31 cellular contexts compared by ENCODE assay signal in genomic region chrX:12865359-12865758, GRCh38. TPM values are rescaled to one million over a fixed set of nuclear protein-coding genes. Genes with fewer than 3 reads are reported as not detected.
A peak's percentile ranks its signal among the peaks of the same experiment; 100 is the strongest.
DNase-seq lines count a peak whose midpoint lies in the region; ATAC-seq and TF ChIP-seq lines count a peak whose summit lies in the region.
"Had no signal": no experiment of that assay in that cellular context is flagged by ENCODE, and none has a peak within 500 bp of the region (broad histone marks: within the 10 kb centered on the region; RNA-seq: fewer than 3 reads in every experiment).

No MANE protein-coding gene starts in this region.

- no peaks in the 10 kb centered on the region for H3K27me3 ChIP-seq in BE2C
- H3K27me3 ChIP-seq: SJSA1, suprapubic skin had no signal

- no peak overlapping the region for H3K4me3 ChIP-seq in BE2C (ENCODE audit: low read depth, low read length)
- H3K4me3 ChIP-seq: HAP-1, PC-9, SJSA1, suprapubic skin had no signal

- ATAC-seq in activated CD8-positive, alpha-beta memory T cell treated with anti-CD3 and anti-CD28 coated beads, Interleukin-2, amount 10 ng/mL, durations not matched to agents 7 days and 5 days, result no peak
- ATAC-seq: activated CD8-positive, alpha-beta T cell treated with anti-CD3 and anti-CD28 coated beads for 36 hours had no signal

- H3K9me3 ChIP-seq in BE2C, result no peaks in the 10 kb centered on the region
- H3K9me3 ChIP-seq: HAP-1, SJSA1, suprapubic skin had no signal

- TF ChIP-seq CTCF in BE2C (IDR thresholded peaks at IDR 0.05; ENCODE audit: low read depth, low read length) (0 out of 2 replicates have a peak, but pooled peaks have one; percentile 6), type B pancreatic cell (conservative IDR thresholded peaks at IDR 0.05) (no peak)

- no peaks in the 10 kb centered on the region for H3K36me3 Mint-ChIP-seq in type B pancreatic cell
- H3K36me3 Mint-ChIP-seq in activated CD8-positive, alpha-beta memory T cell treated with anti-CD3 and anti-CD28 coated beads, Interleukin-2, amount 10 ng/mL, durations not matched to agents 7 days and 5 days, result no peaks in the 10 kb centered on the region

- DNase-seq in BE2C (peak; percentile 15), Kasumi-1 (lab: John Stamatoyannopoulos, UW) (peak; percentile 44 to 50), SK-N-DZ (ENCODE audit: low spot score) (peak; percentile 38), globus pallidus (ENCODE audit: low spot score) (peak; percentile 7), EL (no peak), type B pancreatic cell (ENCODE audit: extremely low spot score, unreplicated experiment) (no peak), NCI-H2196 treated with DMSO at 0.1 percent for 48 hours (lab: John Stamatoyannopoulos, UW; ENCODE audit: unreplicated experiment) (no peak)
- DNase-seq in activated CD8-positive, alpha-beta memory T cell treated with anti-CD3 and anti-CD28 coated beads, Interleukin-2, amount 10 ng/mL, durations not matched to agents 7 days and 5 days, result no peak
- DNase-seq: activated CD4-positive, CD25-positive, alpha-beta regulatory T cell; activated CD8-positive, alpha-beta T cell treated with anti-CD3 and anti-CD28 coated beads for 36 hours; activated T-cell treated with anti-CD3 and anti-CD28 coated beads, Interleukin-2, amount 50 U/mL, for 1 hour; anterior cingulate cortex; caudate nucleus; CD4-positive, alpha-beta T cell; DMS153; foreskin fibroblast; GDM1; hypothalamus; KG1; mesenchymal stem cell; naive B cell; NCI-H1436; NCI-H2171; NCI-H526; PC-9 had no signal

- no peaks in the 10 kb centered on the region for H3K4me1 ChIP-seq in BE2C
- H3K4me1 ChIP-seq: HAP-1, SJSA1, suprapubic skin had no signal

- no peaks in the 10 kb centered on the region for H3K36me3 ChIP-seq in BE2C
- H3K36me3 ChIP-seq: HAP-1, SJSA1, suprapubic skin had no signal

- H3K4me3 Mint-ChIP-seq in type B pancreatic cell, result no peak overlapping the region
- H3K4me3 Mint-ChIP-seq in activated CD8-positive, alpha-beta memory T cell treated with anti-CD3 and anti-CD28 coated beads, Interleukin-2, amount 10 ng/mL, durations not matched to agents 7 days and 5 days, result no peak overlapping the region
- H3K4me3 Mint-ChIP-seq: activated CD8-positive, alpha-beta T cell treated with anti-CD3 and anti-CD28 coated beads for 36 hours; CD4-positive, alpha-beta T cell; T-helper 2 cell treated with Interferon-gamma antibody and Interleukin-4, amounts not matched to agents 5 μg/mL and 100 μg/mL, for 36 hours had no signal

- no peak overlapping the region for H3K27ac Mint-ChIP-seq in type B pancreatic cell
- H3K27ac Mint-ChIP-seq in activated CD8-positive, alpha-beta memory T cell treated with anti-CD3 and anti-CD28 coated beads, Interleukin-2, amount 10 ng/mL, durations not matched to agents 7 days and 5 days, result no peak overlapping the region
- H3K27ac Mint-ChIP-seq: activated CD8-positive, alpha-beta T cell treated with anti-CD3 and anti-CD28 coated beads for 36 hours; CD4-positive, alpha-beta T cell; T-helper 2 cell treated with Interferon-gamma antibody and Interleukin-4, amounts not matched to agents 5 μg/mL and 100 μg/mL, for 36 hours had no signal

- H3K27me3 Mint-ChIP-seq in type B pancreatic cell, result no peaks in the 10 kb centered on the region
- no peaks in the 10 kb centered on the region for H3K27me3 Mint-ChIP-seq in activated CD8-positive, alpha-beta memory T cell treated with anti-CD3 and anti-CD28 coated beads, Interleukin-2, amount 10 ng/mL, durations not matched to agents 7 days and 5 days
- H3K27me3 Mint-ChIP-seq: activated CD8-positive, alpha-beta T cell treated with anti-CD3 and anti-CD28 coated beads for 36 hours; CD4-positive, alpha-beta T cell; naive B cell had no signal

- H3K9me3 Mint-ChIP-seq in type B pancreatic cell, result peaks cover 4% of the 10 kb centered on the region
- no peaks in the 10 kb centered on the region for H3K9me3 Mint-ChIP-seq in activated CD8-positive, alpha-beta memory T cell treated with anti-CD3 and anti-CD28 coated beads, Interleukin-2, amount 10 ng/mL, durations not matched to agents 7 days and 5 days (ENCODE audit: low read depth)
- H3K9me3 Mint-ChIP-seq: activated CD8-positive, alpha-beta T cell treated with anti-CD3 and anti-CD28 coated beads for 36 hours; CD4-positive, alpha-beta T cell; T-helper 2 cell treated with Interferon-gamma antibody and Interleukin-4, amounts not matched to agents 5 μg/mL and 100 μg/mL, for 36 hours had no signal

- CTCF ChIA-PET in activated CD8-positive, alpha-beta memory T cell treated with anti-CD3 and anti-CD28 coated beads, Interleukin-2, amount 10 ng/mL, durations not matched to agents 7 days and 5 days (lab: Charles Lee), result no interaction called here

- no peaks in the 10 kb centered on the region for H3K4me1 Mint-ChIP-seq in type B pancreatic cell (ENCODE audit: unreplicated experiment)
- H3K4me1 Mint-ChIP-seq in activated CD8-positive, alpha-beta memory T cell treated with anti-CD3 and anti-CD28 coated beads, Interleukin-2, amount 10 ng/mL, durations not matched to agents 7 days and 5 days, result peaks cover 2% of the 10 kb centered on the region

RNA-seq across cellular contexts. Expression of gene TLR7, which starts 1.5 kb away (rescaled TPM):
- polyA plus RNA-seq in BE2C (2012; ENCODE audit: insufficient read depth, insufficient read length, low read depth), result 0.17 TPM
- not detected in 2 replicates for polyA plus RNA-seq in SK-N-DZ (2014; cell fraction: cytosol; rRNA removed)
- polyA plus RNA-seq in SK-N-DZ (2014; cell fraction: nucleus; rRNA removed), result not detected in 2 replicates
- 0.05 TPM in 1 of 2 replicates, not detected in the other for total RNA-seq in type B pancreatic cell (ENCODE audit: low replicate concordance)
- under 1 TPM in 1 of 2 experiments, not detected in 1; 0.09 TPM for total RNA-seq in activated CD8-positive, alpha-beta memory T cell treated with anti-CD3 and anti-CD28 coated beads, Interleukin-2, amount 10 ng/mL, durations not matched to agents 7 days and 5 days
- total RNA-seq: dermis microvascular lymphatic vessel endothelial cell, PC-9 had no signal
- polyA plus RNA-seq: keratinocyte had no signal

RNA-seq across cellular contexts. Expression of gene TLR8, which starts 41.1 kb away (rescaled TPM):
- not detected for polyA plus RNA-seq in BE2C (2012; ENCODE audit: insufficient read depth, insufficient read length, low read depth)
- polyA plus RNA-seq in SK-N-DZ (2014; cell fraction: cytosol; rRNA removed), result not detected in 2 replicates
- not detected in 2 replicates for polyA plus RNA-seq in SK-N-DZ (2014; cell fraction: nucleus; rRNA removed)
- not detected in 2 replicates for total RNA-seq in type B pancreatic cell (ENCODE audit: low replicate concordance)
- total RNA-seq in activated CD8-positive, alpha-beta memory T cell treated with anti-CD3 and anti-CD28 coated beads, Interleukin-2, amount 10 ng/mL, durations not matched to agents 7 days and 5 days, result not detected
- total RNA-seq: activated CD8-positive, alpha-beta T cell treated with anti-CD3 and anti-CD28 coated beads for 36 hours; dermis microvascular lymphatic vessel endothelial cell; PC-9; SJSA1 had no signal
- polyA plus RNA-seq: keratinocyte had no signal

Comparison
In these comparisons a context has a peak if more than half of its experiments do, and no peak if none do; other contexts are left out.
1. DNase-seq: peak in BE2C (single experiment), Kasumi-1 (2 of 2), SK-N-DZ (single experiment) and globus pallidus (single experiment); none in EL (single experiment), type B pancreatic cell (single experiment), NCI-H2196 treated with DMSO at 0.1 percent for 48 hours (single experiment) and activated CD8-positive, alpha-beta memory T cell treated with anti-CD3 and anti-CD28 coated beads, Interleukin-2, amount 10 ng/mL, durations not matched to agents 7 days and 5 days (single experiment).